ENCODE assay signal across 2 cellular contexts in the genomic region with DNA sequence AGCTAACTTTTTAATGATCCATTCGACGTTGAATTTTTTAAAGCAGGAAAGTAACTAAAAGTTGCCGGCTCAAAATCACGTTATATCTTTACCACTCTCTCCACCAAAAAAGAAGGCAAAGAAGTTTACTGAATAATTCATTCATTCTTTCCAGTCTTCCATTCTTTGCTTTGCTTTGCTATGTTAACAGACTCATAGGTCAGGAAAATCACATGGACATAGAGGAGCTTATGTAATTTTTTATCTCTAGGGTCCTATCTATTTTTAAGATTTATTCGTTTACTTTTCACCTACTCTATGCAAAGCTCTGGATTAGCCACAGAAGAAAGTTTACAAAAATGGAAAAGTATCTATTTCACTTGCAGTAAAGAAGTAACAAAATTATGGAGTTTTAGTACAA.
TF ChIP-seq lines count a peak whose summit lies in the region.

No MANE protein-coding gene starts in this region.

TF ChIP-seq in K562, 482 proteins besides CTCF, POLR2A, EP300 and RAD21:
- TF ChIP-seq ZNF324 (CRISPR knock-in tag; IDR thresholded peaks at IDR 0.05) (no peak), FOXK2 (conservative IDR thresholded peaks at IDR 0.05 in 1 of 2, IDR thresholded peaks at IDR 0.05 in 1 of 2; ENCODE audit: low read depth in 2 of 2) (no peak), CBX8 (IDR thresholded peaks at IDR 0.05; ENCODE audit: borderline replicate concordance, extremely low read depth, low read depth, low read length, poor library complexity, severe bottlenecking) (peak; percentile 97), ZNF445 (CRISPR knock-in tag; IDR thresholded peaks at IDR 0.05; ENCODE audit: low read depth) (no peak), RFX5 (IDR thresholded peaks at IDR 0.05; ENCODE audit: low read depth, low read length) (no peak)

TF ChIP-seq in H1, 55 proteins besides CTCF, POLR2A, EP300 and RAD21:
- TF ChIP-seq YY1 (IDR thresholded peaks at IDR 0.05; ENCODE audit: low read depth, low read length) (no peak), CHD2 (IDR thresholded peaks at IDR 0.05; ENCODE audit: low read length) (no peak), SAP30 (IDR thresholded peaks at IDR 0.05; ENCODE audit: insufficient read depth, insufficient replicate concordance, low read length) (no peak), CEBPB (IDR thresholded peaks at IDR 0.05; ENCODE audit: low read depth, low read length) (no peak), RBBP5 (IDR thresholded peaks at IDR 0.05; ENCODE audit: borderline replicate concordance, low read depth, low read length) (no peak), JUND (IDR thresholded peaks at IDR 0.05; ENCODE audit: low read length) (no peak), POLR2AphosphoS5 (IDR thresholded peaks at IDR 0.05; ENCODE audit: low read depth, low read length) (no peak), EZH2 (IDR thresholded peaks at IDR 0.05; ENCODE audit: low read depth, low read length, severe bottlenecking) (no peak), TAF7 (optimal IDR thresholded peaks at IDR 0.05; ENCODE audit: borderline replicate concordance, low read depth, low read length) (no peak), SP4 (IDR thresholded peaks at IDR 0.05; ENCODE audit: low read length) (no peak)
TF ChIP-seq in H1: peak in this region for 0.
